Comparison of ENCODE assay signal across 1 cellular context in genomic region chr16:3304370-3304769, GRCh38.
TF ChIP-seq lines count a peak whose summit lies in the region.

No MANE protein-coding gene starts in this region.

TF ChIP-seq in liver, 16 proteins besides CTCF, POLR2A, EP300 and RAD21 (continued from another document):
- TF ChIP-seq ATF3 (IDR thresholded peaks at IDR 0.05) (no peak), NR2F2 (IDR thresholded peaks at IDR 0.05) (no peak), SP1 (IDR thresholded peaks at IDR 0.05) (no peak), FOXA2 (IDR thresholded peaks at IDR 0.05) (no peak), FOXA1 (IDR thresholded peaks at IDR 0.05) (no peak)
- TF ChIP-seq, protein P1, sequence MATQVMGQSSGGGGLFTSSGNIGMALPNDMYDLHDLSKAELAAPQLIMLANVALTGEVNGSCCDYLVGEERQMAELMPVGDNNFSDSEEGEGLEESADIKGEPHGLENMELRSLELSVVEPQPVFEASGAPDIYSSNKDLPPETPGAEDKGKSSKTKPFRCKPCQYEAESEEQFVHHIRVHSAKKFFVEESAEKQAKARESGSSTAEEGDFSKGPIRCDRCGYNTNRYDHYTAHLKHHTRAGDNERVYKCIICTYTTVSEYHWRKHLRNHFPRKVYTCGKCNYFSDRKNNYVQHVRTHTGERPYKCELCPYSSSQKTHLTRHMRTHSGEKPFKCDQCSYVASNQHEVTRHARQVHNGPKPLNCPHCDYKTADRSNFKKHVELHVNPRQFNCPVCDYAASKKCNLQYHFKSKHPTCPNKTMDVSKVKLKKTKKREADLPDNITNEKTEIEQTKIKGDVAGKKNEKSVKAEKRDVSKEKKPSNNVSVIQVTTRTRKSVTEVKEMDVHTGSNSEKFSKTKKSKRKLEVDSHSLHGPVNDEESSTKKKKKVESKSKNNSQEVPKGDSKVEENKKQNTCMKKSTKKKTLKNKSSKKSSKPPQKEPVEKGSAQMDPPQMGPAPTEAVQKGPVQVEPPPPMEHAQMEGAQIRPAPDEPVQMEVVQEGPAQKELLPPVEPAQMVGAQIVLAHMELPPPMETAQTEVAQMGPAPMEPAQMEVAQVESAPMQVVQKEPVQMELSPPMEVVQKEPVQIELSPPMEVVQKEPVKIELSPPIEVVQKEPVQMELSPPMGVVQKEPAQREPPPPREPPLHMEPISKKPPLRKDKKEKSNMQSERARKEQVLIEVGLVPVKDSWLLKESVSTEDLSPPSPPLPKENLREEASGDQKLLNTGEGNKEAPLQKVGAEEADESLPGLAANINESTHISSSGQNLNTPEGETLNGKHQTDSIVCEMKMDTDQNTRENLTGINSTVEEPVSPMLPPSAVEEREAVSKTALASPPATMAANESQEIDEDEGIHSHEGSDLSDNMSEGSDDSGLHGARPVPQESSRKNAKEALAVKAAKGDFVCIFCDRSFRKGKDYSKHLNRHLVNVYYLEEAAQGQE (IDR thresholded peaks at IDR 0.05), result no peak
- TF ChIP-seq, protein P2, sequence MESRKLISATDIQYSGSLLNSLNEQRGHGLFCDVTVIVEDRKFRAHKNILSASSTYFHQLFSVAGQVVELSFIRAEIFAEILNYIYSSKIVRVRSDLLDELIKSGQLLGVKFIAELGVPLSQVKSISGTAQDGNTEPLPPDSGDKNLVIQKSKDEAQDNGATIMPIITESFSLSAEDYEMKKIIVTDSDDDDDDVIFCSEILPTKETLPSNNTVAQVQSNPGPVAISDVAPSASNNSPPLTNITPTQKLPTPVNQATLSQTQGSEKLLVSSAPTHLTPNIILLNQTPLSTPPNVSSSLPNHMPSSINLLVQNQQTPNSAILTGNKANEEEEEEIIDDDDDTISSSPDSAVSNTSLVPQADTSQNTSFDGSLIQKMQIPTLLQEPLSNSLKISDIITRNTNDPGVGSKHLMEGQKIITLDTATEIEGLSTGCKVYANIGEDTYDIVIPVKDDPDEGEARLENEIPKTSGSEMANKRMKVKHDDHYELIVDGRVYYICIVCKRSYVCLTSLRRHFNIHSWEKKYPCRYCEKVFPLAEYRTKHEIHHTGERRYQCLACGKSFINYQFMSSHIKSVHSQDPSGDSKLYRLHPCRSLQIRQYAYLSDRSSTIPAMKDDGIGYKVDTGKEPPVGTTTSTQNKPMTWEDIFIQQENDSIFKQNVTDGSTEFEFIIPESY (IDR thresholded peaks at IDR 0.05), result no peak
